8 cellular contexts compared by ENCODE assay signal in genomic region chr1:110874303-110875215, GRCh38. TPM values are rescaled to one million over a fixed set of nuclear protein-coding genes. Genes with fewer than 3 reads are reported as not detected.
DNase-seq lines count a peak whose midpoint lies in the region; ATAC-seq and TF ChIP-seq lines count a peak whose summit lies in the region.

No MANE protein-coding gene starts in this region.

- no peak overlapping the region for H2BK20ac ChIP-seq in H9 (ENCODE audit: low read depth, low read length, poor library complexity, severe bottlenecking)

- no peak overlapping the region for H2BK120ac ChIP-seq in H9 (ENCODE audit: low read depth, low read length, poor library complexity, severe bottlenecking)

- no peak overlapping the region for H2BK15ac ChIP-seq in H9 (ENCODE audit: low read depth, low read length)

- H3K4me3 ChIP-seq in Peyer's patch (peak overlapping the region; percentile 44 to 57 (median 44)), esophagus muscularis mucosa (peak overlapping the region; percentile 9 to 50 (median 32)), thoracic aorta (peak overlapping the region; percentile 65)

- H3K4me3 Mint-ChIP-seq in activated T-cell treated with anti-CD3 and anti-CD28 coated beads, Interleukin-2, amount 50 U/mL, for 24 hours, result peak overlapping the region; percentile 88
- H3K4me3 Mint-ChIP-seq in H9, result no peak overlapping the region

- H4K91ac ChIP-seq in H9 (ENCODE audit: insufficient read length, low read depth, low read length), result no peak overlapping the region

- 44% methylated on average over 3 of the region's 3 CpGs for WGBS in esophagus muscularis mucosa
- WGBS in H9 (ENCODE audit: extremely low coverage, insufficient read length, low lambda C conversion rate), result no CpG with 5 or more reads among the region's 3 CpGs

- no peak overlapping the region for H3K4me2 ChIP-seq in H9 (ENCODE audit: insufficient read depth, insufficient read length, low read length)

- H3T11ph ChIP-seq in H9 (ENCODE audit: low read length), result no peak overlapping the region

- no peak overlapping the region for H3K14ac ChIP-seq in H9 (ENCODE audit: insufficient read depth, low read length)

- no peaks in the 10 kb centered on the region for H3K9me3 Mint-ChIP-seq in activated T-cell treated with anti-CD3 and anti-CD28 coated beads, Interleukin-2, amount 50 U/mL, for 24 hours
- peaks cover 9 to 34% of the 10 kb centered on the region in 2 experiments; a peak in 3 of 5 replicates for H3K9me3 Mint-ChIP-seq in H9

- no peak overlapping the region for H3K4ac ChIP-seq in H9 (ENCODE audit: low read depth, low read length)

- no peaks in the 10 kb centered on the region for H3K9me3 ChIP-seq in Peyer's patch
- no peaks in the 10 kb centered on the region for H3K9me3 ChIP-seq in esophagus muscularis mucosa
- H3K9me3 ChIP-seq in thoracic aorta, result no peaks in the 10 kb centered on the region
- no peaks in the 10 kb centered on the region for H3K9me3 ChIP-seq in H9 (ENCODE audit: control insufficient read depth, low read depth, low read length)

- peak overlapping the region; percentile 69 to 84 (median 78) for H3K27ac ChIP-seq in Peyer's patch
- H3K27ac ChIP-seq in esophagus muscularis mucosa (replicated peaks in 1 of 4), result peak overlapping the region in 2 of 4 donors; percentile 21 to 26
- peak overlapping the region in 1 of 2 donors; percentile 38 for H3K27ac ChIP-seq in thoracic aorta
- H3K27ac ChIP-seq in H9 (ENCODE audit: insufficient read length, low read depth, low read length), result no peak overlapping the region

- H3K36me3 ChIP-seq in Peyer's patch (no peaks in the 10 kb centered on the region), esophagus muscularis mucosa (no peaks in the 10 kb centered on the region), thoracic aorta (no peaks in the 10 kb centered on the region)

- no peak overlapping the region for H3K56ac ChIP-seq in H9 (ENCODE audit: insufficient read length, low read depth, low read length)

- no peaks in the 10 kb centered on the region for H3K79me1 ChIP-seq in H9 (ENCODE audit: insufficient read depth, low read depth, low read length, poor library complexity, severe bottlenecking)

- no peak for TF ChIP-seq CTCF in Peyer's patch (IDR thresholded peaks at IDR 0.05)
- no peak for TF ChIP-seq CTCF in esophagus muscularis mucosa (IDR thresholded peaks at IDR 0.05)
- no peak for TF ChIP-seq CTCF in thoracic aorta (IDR thresholded peaks at IDR 0.05)
- no peak for TF ChIP-seq CTCF in H9 (conservative IDR thresholded peaks at IDR 0.05)

- peaks cover 55% of the 10 kb centered on the region for H3K4me1 Mint-ChIP-seq in activated T-cell treated with anti-CD3 and anti-CD28 coated beads, Interleukin-2, amount 50 U/mL, for 24 hours (ENCODE audit: low read depth)
- H3K4me1 Mint-ChIP-seq in H9, result peaks cover 10 to 13% of the 10 kb centered on the region in 2 experiments

- H2BK12ac ChIP-seq in H9 (ENCODE audit: insufficient read length, low read depth, low read length), result no peak overlapping the region

- H3K4me1 ChIP-seq in Peyer's patch (peaks cover 0 to 8% (median 2%) of the 10 kb centered on the region in 4 donors), esophagus muscularis mucosa (no peaks in the 10 kb centered on the region), thoracic aorta (ENCODE audit: control insufficient read depth in 1 of 2, low read depth in 2 of 2) (no peaks in the 10 kb centered on the region), H9 (ENCODE audit: insufficient read depth, low read length) (peaks cover 2% of the 10 kb centered on the region; the same call in 1 of the 2 replicates)

- H2AK5ac ChIP-seq in H9 (ENCODE audit: insufficient read length, low read length), result no peak overlapping the region

- no peak overlapping the region for H4K8ac ChIP-seq in H9 (replicated peaks; ENCODE audit: insufficient read length, low read depth, low read length)

- H4K5ac ChIP-seq in H9 (ENCODE audit: insufficient read length, low read depth, low read length), result no peak overlapping the region

- H3K27me3 ChIP-seq in Peyer's patch, result no peaks in the 10 kb centered on the region
- H3K27me3 ChIP-seq in esophagus muscularis mucosa, result no peaks in the 10 kb centered on the region
- H3K27me3 ChIP-seq in thoracic aorta (replicated peaks; ENCODE audit: insufficient read depth), result no peaks in the 10 kb centered on the region
- H3K27me3 ChIP-seq in H9 (ENCODE audit: insufficient read depth, low read length), result no peaks in the 10 kb centered on the region

- H3K27ac Mint-ChIP-seq in activated T-cell treated with anti-CD3 and anti-CD28 coated beads, Interleukin-2, amount 50 U/mL, for 24 hours, result peak overlapping the region; percentile 99
- H3K27ac Mint-ChIP-seq in H9, result peak overlapping the region in 1 of 3 experiments; percentile 19; a peak in 1 of 7 replicates

- no peak overlapping the region for H3K9ac ChIP-seq in H9 (ENCODE audit: extremely low read depth, insufficient read length, low read length)

- peaks cover 61% of the 10 kb centered on the region for H3K36me3 Mint-ChIP-seq in activated T-cell treated with anti-CD3 and anti-CD28 coated beads, Interleukin-2, amount 50 U/mL, for 24 hours (ENCODE audit: low read depth)
- no peaks in the 10 kb centered on the region for H3K36me3 Mint-ChIP-seq in H9 (ENCODE audit: insufficient read depth in 1 of 3, low read depth in 3 of 3)

- ATAC-seq in thoracic aorta (ENCODE audit: insufficient number of reproducible peaks, low FRiP score, low read depth), result no peak

- no peaks in the 10 kb centered on the region for H3K23me2 ChIP-seq in H9 (ENCODE audit: insufficient read length, low read depth, low read length, poor library complexity, severe bottlenecking)

- TF ChIP-seq POLR2A in Peyer's patch (IDR thresholded peaks at IDR 0.05) (no peak), esophagus muscularis mucosa (IDR thresholded peaks at IDR 0.05; ENCODE audit: low read depth) (no peak)

- no peak overlapping the region for H2AFZ ChIP-seq in H9 (ENCODE audit: low read length)

- TF ChIP-seq EP300 in esophagus muscularis mucosa (IDR thresholded peaks at IDR 0.05), result no peak

- intact Hi-C loops in esophagus muscularis mucosa (cut with DNase I), result no loop called here

- H3K27me3 Mint-ChIP-seq in activated T-cell treated with anti-CD3 and anti-CD28 coated beads, Interleukin-2, amount 50 U/mL, for 24 hours, result no peaks in the 10 kb centered on the region
- no peaks in the 10 kb centered on the region; the same call in 1 of the 2 replicates for H3K27me3 Mint-ChIP-seq in H9 (ENCODE audit: low read depth)

- no peaks in the 10 kb centered on the region for H3K79me2 ChIP-seq in H9 (ENCODE audit: insufficient read depth, low read length)

- no peak for DNase-seq in activated T-cell treated with anti-CD3 and anti-CD28 coated beads, Interleukin-2, amount 50 U/mL, for 24 hours
- DNase-seq in activated T-cell treated with anti-CD3 and anti-CD28 coated beads for 4 hours (no peak), Peyer's patch (no peak), esophagus muscularis mucosa (ENCODE audit: extremely low spot score) (no peak), thoracic aorta (ENCODE audit: low spot score) (no peak), H9 (no peak), DMS 273 (lab: John Stamatoyannopoulos, UW; ENCODE audit: unreplicated experiment) (no peak), NCI-H1092 treated with DMSO at 0.1 percent for 48 hours (lab: John Stamatoyannopoulos, UW) (no peak)

- H2BK5ac ChIP-seq in H9 (ENCODE audit: insufficient read length, low read length), result no peak overlapping the region

- no peaks in the 10 kb centered on the region for H4K20me1 ChIP-seq in H9 (ENCODE audit: control insufficient read depth, insufficient read depth, insufficient read length)

- H3K23ac ChIP-seq in H9 (ENCODE audit: insufficient read length, low read depth, low read length), result no peak overlapping the region

- no peak overlapping the region for H3K18ac ChIP-seq in H9 (ENCODE audit: insufficient read length, low read depth, low read length)

RNA-seq across cellular contexts. Expression of gene CD53, which starts 1.6 kb away (rescaled TPM):
- total RNA-seq in Peyer's patch (100 to 1,000 TPM in 1 of 4 donors, 10 to 100 TPM in 2, 1 to 10 TPM in 1; 6.9 to 166 (median 33.3) TPM), esophagus muscularis mucosa (10 to 100 TPM; 17.0 to 62.0 (median 18.4) TPM), thoracic aorta (10 to 100 TPM; 55.6 to 60.9 TPM), H9 (2021) (0.15 and 0.31 TPM in 2 replicates)
